27 cellular contexts compared by ENCODE assay signal in the genomic region with DNA sequence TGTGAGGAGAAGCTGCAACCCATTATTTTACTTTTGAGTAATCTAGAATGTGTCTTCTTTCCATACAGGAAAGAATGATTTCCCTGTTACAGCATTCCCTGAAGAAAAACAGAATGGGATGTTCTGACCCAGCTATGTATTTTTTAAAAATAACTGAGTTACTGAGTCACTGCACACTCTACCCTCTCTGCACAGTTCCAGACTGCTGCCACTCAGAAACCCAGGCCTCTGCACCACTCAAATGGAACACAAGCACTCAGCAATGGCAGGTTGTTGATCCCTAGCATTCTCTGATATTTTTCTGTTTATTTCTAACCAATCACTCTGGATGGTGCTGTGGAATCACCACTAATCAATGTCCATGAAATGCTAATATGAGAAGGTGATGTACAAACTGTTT.
"Had no signal": no experiment of that assay in that cellular context is flagged by ENCODE, and none has a peak within 500 bp of the region (broad histone marks: within the 10 kb centered on the region; RNA-seq: fewer than 3 reads in every experiment).

No MANE protein-coding gene starts in this region.

- ATAC-seq: activated naive CD4-positive, alpha-beta T cell treated with anti-CD3 and anti-CD28 coated beads, Interleukin-2, amount 50 U/mL, for 72 hours; activated T-cell treated with anti-CD3 and anti-CD28 coated beads, Interleukin-2, amount 50 U/mL, for 4 hours; K562; SK-N-SH treated with all-trans-retinoic acid at 6 μM for 48 hours; T-cell; T-helper 17 cell had no signal

- DNase-seq: activated B cell treated with CpG ODN at 0.5 μM for 24 hours; activated CD4-positive, alpha-beta memory T cell treated with anti-CD3 and anti-CD28 coated beads for 36 hours; activated CD4-positive, alpha-beta T cell treated with anti-CD3 and anti-CD28 coated beads for 4 hours; activated CD4-positive, alpha-beta T cell treated with anti-CD3 and anti-CD28 coated beads, Interleukin-2, amount 50 U/mL, for 1 hour; activated CD4-positive, CD25-positive, alpha-beta regulatory T cell treated with anti-CD3 and anti-CD28 coated beads, Interleukin-2, amount 50 U/mL, for 72 hours; activated CD8-positive, alpha-beta memory T cell treated with anti-CD3 and anti-CD28 coated beads, Interleukin-2, amount 50 U/mL, for 4 hours; activated gamma-delta T cell treated with Interleukin-2 at 50 U/mL for 16 hours; activated naive CD4-positive, alpha-beta T cell treated with anti-CD3 and anti-CD28 coated beads for 36 hours; activated T-cell treated with anti-CD3 and anti-CD28 coated beads for 4 hours; activated T-cell treated with anti-CD3 and anti-CD28 coated beads, Interleukin-2, amount 50 U/mL, for 4 hours; adrenal gland; caudate nucleus; MV-4-11; NCI-H1092; NCI-H1436 treated with DMSO at 0.1 percent for 48 hours; NCI-H1694 treated with DMSO at 0.1 percent for 48 hours; NCI-H2029; NCI-H345; NCI-H524 treated with DMSO at 0.1 percent for 48 hours; Peyer's patch; RPMI8226; SIG-M5; T-cell; T-helper 17 cell had no signal
